ENCODE assay signal across 6 cellular contexts in genomic region chr2:110794390-110794789, GRCh38.
"Had no signal": no experiment of that assay in that cellular context is flagged by ENCODE, and none has a peak within 500 bp of the region (broad histone marks: within the 10 kb centered on the region; RNA-seq: fewer than 3 reads in every experiment).

No MANE protein-coding gene starts in this region.

- DNase-seq: H7, HCEC 1CT, IMR-90 had no signal

- H3K27ac Mint-ChIP-seq: GM23338 had no signal

- H3K4me2 ChIP-seq: GM23338 had no signal

- H3K4me3 ChIP-seq: GM23338, K562 had no signal

- ATAC-seq: GM23338, K562 had no signal

- FAIRE-seq: H1, K562 had no signal

- H3K4me3 Mint-ChIP-seq: GM23338 had no signal

- H2AFZ ChIP-seq: GM23338 had no signal
